In genomic region chr17:45246861-45247428, GRCh38 we compare ENCODE assay signal across 8 cellular contexts. TPM values are rescaled to one million over a fixed set of nuclear protein-coding genes. Genes with fewer than 3 reads are reported as not detected.
DNase-seq lines count a peak whose midpoint lies in the region; ATAC-seq and TF ChIP-seq lines count a peak whose summit lies in the region.

No MANE protein-coding gene starts in this region.

- H3K4me2 ChIP-seq in skeletal muscle satellite cell (ENCODE audit: low read length) = peak overlapping the region; percentile 85

- WGBS in right cardiac atrium = 12% methylated on average over 33 of the region's 33 CpGs

- H3K4me3 ChIP-seq in NB4 (ENCODE audit: low read depth, low read length) (peak overlapping the region; percentile 47), right cardiac atrium (ENCODE audit: low read length) (peak overlapping the region; percentile 19), skeletal muscle satellite cell (ENCODE audit: low read length) (peak overlapping the region; percentile 67)

- no peak for TF ChIP-seq POLR2A in NB4 (IDR thresholded peaks at IDR 0.05; ENCODE audit: extremely low read depth, insufficient read length)

- TF ChIP-seq CTCF in NB4 (IDR thresholded peaks at IDR 0.05; ENCODE audit: low read depth, low read length) = peak; percentile 39

- no peaks in the 10 kb centered on the region for H3K9me3 ChIP-seq in right cardiac atrium (ENCODE audit: control insufficient read depth, low read length)
- H3K9me3 ChIP-seq in skeletal muscle satellite cell (replicated peaks; ENCODE audit: low read length) = no peaks in the 10 kb centered on the region

- peaks cover 3% of the 10 kb centered on the region for H3K36me3 ChIP-seq in skeletal muscle satellite cell (ENCODE audit: insufficient read depth, low read length)

- H3K9ac ChIP-seq in skeletal muscle satellite cell (ENCODE audit: low read depth, low read length) = peak overlapping the region; percentile 59

- no peak overlapping the region for H3K27ac ChIP-seq in right cardiac atrium (ENCODE audit: low read length)

- intact Hi-C loops in right cardiac atrium (cut with DNase I) = no loop called here

- no peaks in the 10 kb centered on the region for H3K27me3 ChIP-seq in right cardiac atrium (ENCODE audit: control insufficient read depth, insufficient read depth)
- no peaks in the 10 kb centered on the region for H3K27me3 ChIP-seq in skeletal muscle satellite cell (ENCODE audit: control insufficient read depth, insufficient read depth, low read length)

- peak; percentile 4 to 19 for ATAC-seq in right cardiac atrium

- no peaks in the 10 kb centered on the region for H3K4me1 ChIP-seq in right cardiac atrium (ENCODE audit: control insufficient read depth, insufficient read depth, low read length)
- peaks cover 15% of the 10 kb centered on the region for H3K4me1 ChIP-seq in skeletal muscle satellite cell (ENCODE audit: control insufficient read depth, insufficient read depth, low read length)

- DNase-seq in GM03348 (ENCODE audit: low spot score) (peak; percentile 45), NB4 (ENCODE audit: low read depth) (no peak), right cardiac atrium (peak in 1 of 3 donors; percentile 72), GOT3 (lab: John Stamatoyannopoulos, UW) (no peak), cerebellar nuclear complex (lab: John Stamatoyannopoulos, UW) (no peak)
- DNase-seq in activated naive CD4-positive, alpha-beta T cell treated with anti-CD3 and anti-CD28 coated beads, Interleukin-2, amount 50 U/mL, for 16 hours = peak; percentile 67
- DNase-seq in activated effector memory CD4-positive, alpha-beta T cell treated with Interleukin-2 at 50 U/mL for 16 hours = no peak

RNA-seq across cellular contexts. Expression of gene SPATA32, which starts 14.9 kb away (rescaled TPM):
- total RNA-seq in right cardiac atrium = not detected
- polyA plus RNA-seq in right cardiac atrium = not detected
- total RNA-seq in skeletal muscle satellite cell (2012; rRNA removed) = not detected in 2 replicates

RNA-seq across cellular contexts. Expression of gene FMNL1, which starts 25.3 kb away (rescaled TPM):
- total RNA-seq in right cardiac atrium = 10 to 100 TPM; 12.3 to 17.0 (median 14.1) TPM
- 10.5 TPM for polyA plus RNA-seq in right cardiac atrium
- 3.3 and 6.3 TPM in 2 replicates for total RNA-seq in skeletal muscle satellite cell (2012; rRNA removed)

Comparison
In these comparisons a context has a peak if more than half of its experiments do, and no peak if none do; other contexts are left out.
1. DNase-seq: peak in GM03348 (single experiment) and activated naive CD4-positive, alpha-beta T cell treated with anti-CD3 and anti-CD28 coated beads, Interleukin-2, amount 50 U/mL, for 16 hours (single experiment); none in NB4 (single experiment), GOT3 (single experiment), activated effector memory CD4-positive, alpha-beta T cell treated with Interleukin-2 at 50 U/mL for 16 hours (single experiment) and cerebellar nuclear complex (0 of 2).
2. Peak in every context shown above with its lines, with median percentiles within 50 percentile points of each other: H3K4me3 ChIP-seq.